ENCODE assay signal across 17 cellular contexts in genomic region chr4:3427134-3427476, GRCh38. TPM values are rescaled to one million over a fixed set of nuclear protein-coding genes. Genes with fewer than 3 reads are reported as not detected.
"Had no signal": no experiment of that assay in that cellular context is flagged by ENCODE, and none has a peak within 500 bp of the region (broad histone marks: within the 10 kb centered on the region; RNA-seq: fewer than 3 reads in every experiment).

No MANE protein-coding gene starts in this region.

- DNase-seq: KBM-7, MV-4-11, NCI-H1048, NCI-H1105, NCI-H1694, NCI-H2029 treated with DMSO at 0.1 percent for 48 hours, NCI-H446 treated with DMSO at 0.1 percent for 48 hours, NCI-H524, NCI-H774, RPMI8226, SHP77, SK-N-SH, SW 1271 had no signal

- H3K27ac ChIP-seq: HL-60 had no signal

- FAIRE-seq: HTR-8/SVneo, RCC 7860 had no signal

- H3K4me2 ChIP-seq: SK-N-SH had no signal

- H3K9ac ChIP-seq: SK-N-SH had no signal

- H3K9me3 ChIP-seq: SK-N-SH had no signal

RNA-seq across cellular contexts. Expression of gene HGFAC, which starts 14.7 kb away (rescaled TPM):
- total RNA-seq: SK-MEL-5 had no signal

RNA-seq across cellular contexts. Expression of gene DOK7, which starts 36.0 kb away (rescaled TPM):
- total RNA-seq: SK-MEL-5 had no signal
- polyA plus RNA-seq: SK-N-SH had no signal
